20 cellular contexts compared by ENCODE assay signal in the genomic region with DNA sequence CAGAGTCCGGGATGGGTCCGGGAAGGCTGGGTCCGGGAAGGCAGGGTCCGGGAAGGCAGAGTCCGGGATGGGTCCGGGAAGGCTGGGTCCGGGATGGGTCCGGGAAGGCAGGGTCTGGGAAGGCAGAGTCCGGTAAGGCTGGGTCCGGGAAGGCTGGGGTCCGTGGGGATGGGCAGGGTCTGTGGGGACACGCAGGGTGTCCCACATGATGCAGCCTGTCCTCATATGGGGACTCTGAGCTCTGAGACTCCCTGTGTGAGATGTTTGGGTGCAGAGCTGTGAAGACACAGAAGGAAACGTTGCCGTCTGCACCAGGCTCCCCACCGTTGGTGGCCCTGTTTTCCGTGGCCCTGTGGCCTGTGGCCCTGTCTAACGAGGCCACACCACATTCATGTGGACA. TPM values are rescaled to one million over a fixed set of nuclear protein-coding genes. Genes with fewer than 3 reads are reported as not detected.
A peak's percentile ranks its signal among the peaks of the same experiment; 100 is the strongest.
DNase-seq lines count a peak whose midpoint lies in the region; ATAC-seq, FAIRE-seq and TF ChIP-seq lines count a peak whose summit lies in the region.
"Had no signal": no experiment of that assay in that cellular context is flagged by ENCODE, and none has a peak within 500 bp of the region (broad histone marks: within the 10 kb centered on the region; RNA-seq: fewer than 3 reads in every experiment).

No MANE protein-coding gene starts in this region.

- TF ChIP-seq CTCF in H1 (IDR thresholded peaks at IDR 0.05; ENCODE audit: control extremely low read depth in 1 of 3, insufficient read depth in 1 of 3, low read depth in 1 of 3, low read length in 3 of 3) = no peak
- no peak for TF ChIP-seq CTCF in esophagus muscularis mucosa (IDR thresholded peaks at IDR 0.05)

- H2AFZ ChIP-seq in H1 (ENCODE audit: low read length) = no peak overlapping the region

- H2BK15ac ChIP-seq in H1 (ENCODE audit: low read length) = no peak overlapping the region

- no peak overlapping the region for H3K4ac ChIP-seq in H1 (replicated peaks; ENCODE audit: insufficient read length, low read depth, low read length)

- H3K79me1 ChIP-seq in H1 (ENCODE audit: low read depth, low read length) = no peaks in the 10 kb centered on the region

- no peaks in the 10 kb centered on the region for H3K9me3 Mint-ChIP-seq in stimulated activated naive CD8-positive, alpha-beta T cell treated with anti-CD3 and anti-CD28 coated beads, Interleukin-15, amount 100 ng/mL, for 72 hours
- H3K9me3 Mint-ChIP-seq: CD8-positive, alpha-beta T cell had no signal

- H4K8ac ChIP-seq in H1 (ENCODE audit: extremely low read depth, insufficient read depth, low read length) = no peak overlapping the region

- no peak overlapping the region for H3K9ac ChIP-seq in H1 (replicated peaks in 1 of 4; ENCODE audit: extremely low read depth in 1 of 4, low read depth in 3 of 4, low read length in 3 of 4)
- H3K9ac ChIP-seq: BLaER1 had no signal

- H3K9me3 ChIP-seq in H1 (ENCODE audit: insufficient read depth in 2 of 2, low read depth in 1 of 2, low read length in 1 of 2) (no peaks in the 10 kb centered on the region), esophagus muscularis mucosa (no peaks in the 10 kb centered on the region)
- H3K9me3 ChIP-seq: BLaER1, HAP-1 had no signal

- H3K4me1 ChIP-seq in H1 (replicated peaks in 1 of 4; ENCODE audit: control insufficient read depth in 3 of 4, insufficient read depth in 4 of 4, low read length in 3 of 4) (no peaks in the 10 kb centered on the region), esophagus muscularis mucosa (no peaks in the 10 kb centered on the region)
- H3K4me1 ChIP-seq: HAP-1 had no signal

- no peak overlapping the region for H3K14ac ChIP-seq in H1 (ENCODE audit: insufficient read length)

- H3K79me2 ChIP-seq in H1 (ENCODE audit: control insufficient read depth in 1 of 2, insufficient read depth in 2 of 2, low read length in 2 of 2) = no peaks in the 10 kb centered on the region

- no peak overlapping the region; the same call in 1 of the 2 replicates for H2BK5ac ChIP-seq in H1 (ENCODE audit: low read depth, low read length)

- H3K23ac ChIP-seq in H1 (ENCODE audit: insufficient read length) = no peak overlapping the region

- peak; percentile 10 for DNase-seq in activated CD4-positive, alpha-beta T cell treated with anti-CD3 and anti-CD28 coated beads for 48 hours
- no peak for DNase-seq in activated CD4-positive, alpha-beta T cell treated with anti-CD3 and anti-CD28 coated beads, Interleukin-2, amount 50 U/mL, for 4 hours
- peak in 1 of 2 donors; percentile 21 for DNase-seq in stimulated activated naive CD8-positive, alpha-beta T cell treated with anti-CD3 and anti-CD28 coated beads, Interleukin-15, amount 100 ng/mL, for 72 hours
- no peak for DNase-seq in stimulated activated naive CD8-positive, alpha-beta T cell treated with anti-CD3 and anti-CD28 coated beads, Interleukin-15, Interleukin-2, amounts not matched to agents 100 U/mL and 50 U/mL, for 24 hours
- DNase-seq in H1 (ENCODE audit: low read depth in 1 of 2, low spot score in 2 of 2) (no peak), esophagus muscularis mucosa (ENCODE audit: extremely low spot score) (no peak), NCI-H2227 treated with DMSO at 0.1 percent for 48 hours (lab: John Stamatoyannopoulos, UW) (no peak)
- DNase-seq: 8988T; Calu3; CD8-positive, alpha-beta T cell; DMS79 treated with DMSO at 0.1 percent for 48 hours; GF-D8 had no signal

- H2BK12ac ChIP-seq in H1 (ENCODE audit: low read depth, low read length) = no peak overlapping the region

- H3K27ac Mint-ChIP-seq in stimulated activated naive CD8-positive, alpha-beta T cell treated with anti-CD3 and anti-CD28 coated beads, Interleukin-15, amount 100 ng/mL, for 72 hours = no peak overlapping the region
- H3K27ac Mint-ChIP-seq: CD8-positive, alpha-beta T cell had no signal

- H3K18ac ChIP-seq in H1 (ENCODE audit: extremely low read depth, low read length) = no peak overlapping the region

- H2BK120ac ChIP-seq in H1 (replicated peaks; ENCODE audit: low read depth, low read length) = no peak overlapping the region

- H3K56ac ChIP-seq in H1 (replicated peaks; ENCODE audit: insufficient read length, low read depth, low read length) = no peak overlapping the region

- H3K27me3 Mint-ChIP-seq in stimulated activated naive CD8-positive, alpha-beta T cell treated with anti-CD3 and anti-CD28 coated beads, Interleukin-15, amount 100 ng/mL, for 72 hours = peaks cover 16% of the 10 kb centered on the region

- H4K20me1 ChIP-seq in H1 (replicated peaks in 1 of 2; ENCODE audit: control insufficient read depth in 1 of 2, insufficient read depth in 2 of 2, low read length in 2 of 2) = peaks cover 0 to 4% of the 10 kb centered on the region in 2 experiments

- intact Hi-C loops in esophagus muscularis mucosa (cut with DNase I) = no loop called here

- H3K4me3 Mint-ChIP-seq in stimulated activated naive CD8-positive, alpha-beta T cell treated with anti-CD3 and anti-CD28 coated beads, Interleukin-15, amount 100 ng/mL, for 72 hours = no peak overlapping the region
- H3K4me3 Mint-ChIP-seq: CD14-positive monocyte; CD8-positive, alpha-beta T cell had no signal

- H3K4me2 ChIP-seq in H1 (ENCODE audit: insufficient read depth in 1 of 2, low read depth in 2 of 2, low read length in 2 of 2) = no peak overlapping the region
- H3K4me2 ChIP-seq: BLaER1 had no signal

- H2BK20ac ChIP-seq in H1 (ENCODE audit: low read length) = no peak overlapping the region

- no peak overlapping the region for H4K5ac ChIP-seq in H1 (ENCODE audit: insufficient read length, low read depth, low read length)

- TF ChIP-seq POLR2A in H1 (IDR thresholded peaks at IDR 0.05; ENCODE audit: control extremely low read depth in 1 of 2, low read depth in 2 of 2, low read length in 2 of 2) = no peak
- TF ChIP-seq POLR2A in esophagus muscularis mucosa (IDR thresholded peaks at IDR 0.05; ENCODE audit: low read depth) = no peak

- TF ChIP-seq EP300 in H1 (IDR thresholded peaks at IDR 0.05; ENCODE audit: borderline replicate concordance in 1 of 2, low read depth in 2 of 2, low read length in 2 of 2) (no peak), esophagus muscularis mucosa (IDR thresholded peaks at IDR 0.05) (no peak)

- POLR2A ChIA-PET in H1 (lab: Charles Lee; ENCODE audit: partially characterized antibody) = no interaction called here

- H3K4me3 ChIP-seq in H1 (ENCODE audit: extremely low read depth in 1 of 4, insufficient read depth in 2 of 4, low read depth in 3 of 4, low read length in 4 of 4) (no peak overlapping the region), esophagus muscularis mucosa (no peak overlapping the region)
- H3K4me3 ChIP-seq: BLaER1, HAP-1 had no signal

- no peak for TF ChIP-seq RAD21 in H1 (IDR thresholded peaks at IDR 0.05 in 1 of 2, conservative IDR thresholded peaks at IDR 0.05 in 1 of 2; ENCODE audit: low read depth in 2 of 2, low read length in 2 of 2)

- no peaks in the 10 kb centered on the region for H3K4me1 Mint-ChIP-seq in stimulated activated naive CD8-positive, alpha-beta T cell treated with anti-CD3 and anti-CD28 coated beads, Interleukin-15, amount 100 ng/mL, for 72 hours
- H3K4me1 Mint-ChIP-seq: CD14-positive monocyte had no signal

- ATAC-seq in stimulated activated naive CD8-positive, alpha-beta T cell treated with anti-CD3 and anti-CD28 coated beads, Interleukin-15, amount 100 ng/mL, for 72 hours = peak; percentile 41
- no peak for ATAC-seq in stimulated activated naive CD8-positive, alpha-beta T cell treated with anti-CD3 and anti-CD28 coated beads, Interleukin-15, Interleukin-2, amounts not matched to agents 100 U/mL and 50 U/mL, for 24 hours
- no peak for ATAC-seq in GM21737 (IDR thresholded peaks at IDR 0.05; ENCODE audit: unreplicated experiment)
- ATAC-seq: CD8-positive, alpha-beta T cell had no signal

- FAIRE-seq in H1 (lab: Jason Lieb, UNC) = no peak

- H3K36me3 ChIP-seq in H1 (ENCODE audit: control insufficient read depth in 2 of 4, insufficient read depth in 4 of 4, low read length in 3 of 4) (no peaks in the 10 kb centered on the region), esophagus muscularis mucosa (no peaks in the 10 kb centered on the region)
- H3K36me3 ChIP-seq: BLaER1, HAP-1 had no signal

- CTCF ChIA-PET in H1 (lab: Charles Lee; ENCODE audit: partially characterized antibody) = interaction anchor here (1.3 to 1.7 kb wide), 3 partner anchors 11 to 83 kb away, joined by 3 to 5 read pairs (median 4); no protein-coding TSS in a partner anchor

- H3K27me3 ChIP-seq in H1 (replicated peaks in 1 of 4; ENCODE audit: control insufficient read depth in 3 of 4, extremely low read depth in 1 of 4, insufficient read depth in 3 of 4, low read length in 3 of 4) (no peaks in the 10 kb centered on the region), esophagus muscularis mucosa (peaks cover 0 to 91% (median 4%) of the 10 kb centered on the region in 4 donors)

- H3K27ac ChIP-seq in H1 (ENCODE audit: low read depth, low read length) (no peak overlapping the region), esophagus muscularis mucosa (replicated peaks in 1 of 4) (no peak overlapping the region)
- H3K27ac ChIP-seq: BLaER1, HL-60 had no signal

- H4K91ac ChIP-seq in H1 (replicated peaks; ENCODE audit: insufficient read length, low read length) = no peak overlapping the region

- WGBS in H1 (ENCODE audit: extremely low coverage in 1 of 2, insufficient coverage in 1 of 2, insufficient read length in 1 of 2, insufficient replicate concordance in 2 of 2, low coverage in 1 of 2, low lambda C conversion rate in 2 of 2, missing lambda C conversion rate in 1 of 2), 2 experiments = 93% methylated on average over 16 of the region's 17 CpGs; no CpG with 5 or more reads in 1 of the 2 experiments
- whole genome bisulfite sequencing in esophagus muscularis mucosa = 89% methylated on average over 17 of the region's 17 CpGs

- no peaks in the 10 kb centered on the region; the same call in 1 of the 2 replicates for H3K23me2 ChIP-seq in H1 (ENCODE audit: low read depth, low read length)

- no peak overlapping the region for H2AK5ac ChIP-seq in H1 (ENCODE audit: low read depth, low read length)

TF ChIP-seq in H1, 55 proteins besides CTCF, POLR2A, EP300 and RAD21 (continues in another document):
- TF ChIP-seq EGR1 (IDR thresholded peaks at IDR 0.05; ENCODE audit: borderline replicate concordance, low read depth, low read length) (0 out of 2 replicates have a peak, but pooled peaks have one; percentile 39), RFX5 (IDR thresholded peaks at IDR 0.05; ENCODE audit: borderline replicate concordance, low read depth, low read length) (no peak), SUZ12 (IDR thresholded peaks at IDR 0.05; ENCODE audit: low read length) (no peak), MAFK (IDR thresholded peaks at IDR 0.05; ENCODE audit: low read depth, low read length) (no peak)

RNA-seq across cellular contexts. Expression of a gene that starts 45.7 kb away (rescaled TPM):
- 0.08 and 0.17 TPM in 2 replicates for total RNA-seq in H1 (2021; fragmentation: NEBNext Ultra II Directional; extraction: Animal tissue kit (Norgen Biotek cat#: 25700))
- 0.21 and 0.24 TPM in 2 replicates for polyA plus RNA-seq in H1 (2011; rRNA removed)
- polyA plus RNA-seq in H1 (2011; cell fraction: cytosol; rRNA removed) = 0.18 TPM
- polyA plus RNA-seq in H1 (2011; cell fraction: nucleus; rRNA removed) = 0.19 TPM
- 0.14 to 0.27 TPM (median 0.23 TPM) in 4 replicates for polyA plus RNA-seq in H1 (2012, experiment 1 of 2)
- polyA plus RNA-seq in H1 (2012, experiment 2 of 2) = 0.13 TPM
- 0.06 TPM for polyA plus RNA-seq in H1 (2013, experiment 1 of 2)
- 0.09 TPM for polyA plus RNA-seq in H1 (2013, experiment 2 of 2)
- polyA minus RNA-seq in H1 (2011; rRNA and poly(A)+ RNA removed) = 0.07 and 0.09 TPM in 2 replicates
- 0.59 TPM for polyA minus RNA-seq in H1 (2011; cell fraction: cytosol; rRNA and poly(A)+ RNA removed)
- polyA minus RNA-seq in H1 (2011; cell fraction: nucleus; rRNA and poly(A)+ RNA removed) = 0.30 TPM
- under 1 TPM in 2 of 4 donors, not detected in 2; under 0.01 to 0.06 TPM for total RNA-seq in esophagus muscularis mucosa
- total RNA-seq: Calu3; CD8-positive, alpha-beta T cell; H4; HT1080 had no signal
- polyA plus RNA-seq: AG04450, CD14-positive monocyte had no signal
